In the genomic region with DNA sequence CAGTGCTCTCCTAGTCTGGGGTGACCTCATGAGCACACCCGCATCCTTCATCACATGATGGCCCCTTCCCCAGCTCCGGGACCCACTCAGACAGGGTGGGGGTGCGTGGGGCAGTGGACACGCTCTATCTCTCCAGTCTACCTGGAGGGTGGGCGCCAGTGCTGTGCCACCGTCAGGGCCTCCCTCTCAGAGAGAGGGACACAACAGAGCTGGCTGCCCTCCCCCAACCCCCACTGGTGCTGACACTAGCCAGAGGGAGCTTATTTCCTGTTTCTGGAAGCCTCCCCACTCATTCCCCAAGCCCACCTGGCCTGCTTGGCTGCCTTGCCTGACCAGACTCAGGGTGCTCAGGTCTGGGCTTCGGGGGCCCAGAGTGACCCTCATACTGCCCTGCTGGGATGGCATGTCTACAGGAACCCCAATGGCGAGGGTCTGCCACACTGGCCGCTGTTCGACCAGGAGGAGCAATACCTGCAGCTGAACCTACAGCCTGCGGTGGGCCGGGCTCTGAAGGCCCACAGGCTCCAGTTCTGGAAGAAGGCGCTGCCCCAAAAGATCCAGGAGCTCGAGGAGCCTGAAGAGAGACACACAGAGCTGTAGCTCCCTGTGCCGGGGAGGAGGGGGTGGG, we compare ENCODE assay signal across 35 cellular contexts. TPM values are rescaled to one million over a fixed set of nuclear protein-coding genes. Genes with fewer than 3 reads are reported as not detected.
"Had no signal": no experiment of that assay in that cellular context is flagged by ENCODE, and none has a peak within 500 bp of the region (broad histone marks: within the 10 kb centered on the region; RNA-seq: fewer than 3 reads in every experiment).

No MANE protein-coding gene starts in this region.

- H3K27ac Mint-ChIP-seq: activated naive CD4-positive, alpha-beta T cell treated with anti-CD3 and anti-CD28 coated beads for 36 hours; activated T-helper 1 cell treated with anti-CD3 and anti-CD28 coated beads, Interleukin-12 subunit alpha, Interleukin-12 subunit beta, Interleukin-2, Interleukin-4 antibody, amounts not matched to agents 30 ng/mL and 10 ng/mL and 1 ng/mL, durations not matched to agents 14 hours and 24 hours and 36 hours had no signal

- H3K9me3 ChIP-seq: adrenal gland, body of pancreas, breast epithelium, Peyer's patch had no signal

- DNase-seq: activated CD4-positive, alpha-beta T cell treated with anti-CD3 and anti-CD28 coated beads for 36 hours; activated CD4-positive, alpha-beta T cell treated with anti-CD3 and anti-CD28 coated beads, Interleukin-2, amount 10 ng/mL, durations not matched to agents 7 days and 5 days; activated CD4-positive, alpha-beta T cell treated with anti-CD3 and anti-CD28 coated beads, Interleukin-2, amount 50 U/mL, for 48 hours; activated CD8-positive, alpha-beta memory T cell treated with anti-CD3 and anti-CD28 coated beads, Interleukin-2, amount 50 U/mL, for 4 hours; activated CD8-positive, alpha-beta T cell treated with anti-CD3 and anti-CD28 coated beads, Interleukin-2, amount 10 ng/mL, durations not matched to agents 7 days and 5 days; activated gamma-delta T cell treated with Interleukin-2 at 50 U/mL for 16 hours; activated naive CD4-positive, alpha-beta T cell treated with anti-CD3 and anti-CD28 coated beads for 36 hours; activated T-cell treated with anti-CD3 and anti-CD28 coated beads for 4 hours; activated T-cell treated with anti-CD3 and anti-CD28 coated beads, Interleukin-2, amount 50 U/mL, for 4 hours; adrenal gland; body of pancreas; caudate nucleus; cerebellar nuclear complex; MM.1S; MV-4-11; NCI-H1092; NCI-H1436 treated with DMSO at 0.1 percent for 48 hours; NCI-H1694 treated with DMSO at 0.1 percent for 48 hours; NCI-H2029; NCI-H345; NCI-H524 treated with DMSO at 0.1 percent for 48 hours; NK-92 treated with Interleukin-12 subunit alpha and Interleukin-12 subunit beta, amount 100 ng/mL, for 24 hours; PC-3; Peyer's patch; SW 1271; T-helper 1 cell; T1000 had no signal

- H3K9me3 Mint-ChIP-seq: activated CD4-positive, alpha-beta T cell treated with anti-CD3 and anti-CD28 coated beads, Interleukin-2, amount 10 ng/mL, durations not matched to agents 7 days and 5 days; activated naive CD4-positive, alpha-beta T cell treated with anti-CD3 and anti-CD28 coated beads for 36 hours; activated naive CD4-positive, alpha-beta T cell treated with anti-CD3 and anti-CD28 coated beads, Interleukin-2, amount 50 U/mL, for 72 hours; activated T-cell treated with anti-CD3 and anti-CD28 coated beads, Interleukin-2, amount 50 U/mL, for 4 hours; activated T-helper 1 cell treated with anti-CD3 and anti-CD28 coated beads, Interleukin-12 subunit alpha, Interleukin-12 subunit beta, Interleukin-2, Interleukin-4 antibody, amounts not matched to agents 30 ng/mL and 10 ng/mL and 1 ng/mL, durations not matched to agents 14 hours and 24 hours and 36 hours had no signal

- ATAC-seq: activated CD4-positive, alpha-beta T cell treated with anti-CD3 and anti-CD28 coated beads for 36 hours; activated CD4-positive, CD25-positive, alpha-beta regulatory T cell treated with anti-CD3 and anti-CD28 coated beads, Interleukin-2, amount 50 U/mL, for 24 hours; activated CD8-positive, alpha-beta T cell treated with anti-CD3 and anti-CD28 coated beads, Interleukin-2, amount 10 ng/mL, durations not matched to agents 7 days and 5 days; activated naive CD4-positive, alpha-beta T cell treated with anti-CD3 and anti-CD28 coated beads, Interleukin-2, amount 50 U/mL, for 72 hours; activated T-cell treated with anti-CD3 and anti-CD28 coated beads, Interleukin-2, amount 50 U/mL, for 4 hours; body of pancreas; PC-3 had no signal

- H3K4me3 Mint-ChIP-seq: activated CD4-positive, alpha-beta T cell treated with anti-CD3 and anti-CD28 coated beads for 36 hours; activated CD4-positive, alpha-beta T cell treated with anti-CD3 and anti-CD28 coated beads, Interleukin-2, amount 10 ng/mL, durations not matched to agents 7 days and 5 days; activated CD8-positive, alpha-beta T cell treated with anti-CD3 and anti-CD28 coated beads, Interleukin-2, amount 10 ng/mL, durations not matched to agents 7 days and 5 days; activated naive CD4-positive, alpha-beta T cell treated with anti-CD3 and anti-CD28 coated beads for 36 hours; activated T-cell treated with anti-CD3 and anti-CD28 coated beads, Interleukin-2, amount 50 U/mL, for 4 hours; activated T-helper 1 cell treated with anti-CD3 and anti-CD28 coated beads, Interleukin-12 subunit alpha, Interleukin-12 subunit beta, Interleukin-2, Interleukin-4 antibody, amounts not matched to agents 30 ng/mL and 10 ng/mL and 1 ng/mL, durations not matched to agents 14 hours and 24 hours and 36 hours had no signal

RNA-seq across cellular contexts. Expression of gene CDH16, which starts 24.9 kb away (rescaled TPM):
- total RNA-seq: activated CD4-positive, alpha-beta T cell treated with anti-CD3 and anti-CD28 coated beads for 36 hours; activated CD4-positive, alpha-beta T cell treated with anti-CD3 and anti-CD28 coated beads, Interleukin-2, amount 10 ng/mL, durations not matched to agents 7 days and 5 days; activated CD8-positive, alpha-beta T cell treated with anti-CD3 and anti-CD28 coated beads, Interleukin-2, amount 10 ng/mL, durations not matched to agents 7 days and 5 days; activated naive CD4-positive, alpha-beta T cell treated with anti-CD3 and anti-CD28 coated beads for 36 hours; activated naive CD4-positive, alpha-beta T cell treated with anti-CD3 and anti-CD28 coated beads, Interleukin-2, amount 50 U/mL, for 72 hours; activated T-cell treated with anti-CD3 and anti-CD28 coated beads, Interleukin-2, amount 50 U/mL, for 4 hours; activated T-helper 1 cell treated with anti-CD3 and anti-CD28 coated beads, Interleukin-12 subunit alpha, Interleukin-12 subunit beta, Interleukin-2, Interleukin-4 antibody, amounts not matched to agents 30 ng/mL and 10 ng/mL and 1 ng/mL, durations not matched to agents 14 hours and 24 hours and 36 hours; astrocyte; body of pancreas; breast epithelium; LHCN-M2; NCI-H460; PC-3; T-helper 2 cell treated with Interferon-gamma antibody and Interleukin-4, amounts not matched to agents 100 ng/mL and 5 ng/mL, for 36 hours had no signal
